11 cellular contexts compared by ENCODE assay signal in the genomic region with DNA sequence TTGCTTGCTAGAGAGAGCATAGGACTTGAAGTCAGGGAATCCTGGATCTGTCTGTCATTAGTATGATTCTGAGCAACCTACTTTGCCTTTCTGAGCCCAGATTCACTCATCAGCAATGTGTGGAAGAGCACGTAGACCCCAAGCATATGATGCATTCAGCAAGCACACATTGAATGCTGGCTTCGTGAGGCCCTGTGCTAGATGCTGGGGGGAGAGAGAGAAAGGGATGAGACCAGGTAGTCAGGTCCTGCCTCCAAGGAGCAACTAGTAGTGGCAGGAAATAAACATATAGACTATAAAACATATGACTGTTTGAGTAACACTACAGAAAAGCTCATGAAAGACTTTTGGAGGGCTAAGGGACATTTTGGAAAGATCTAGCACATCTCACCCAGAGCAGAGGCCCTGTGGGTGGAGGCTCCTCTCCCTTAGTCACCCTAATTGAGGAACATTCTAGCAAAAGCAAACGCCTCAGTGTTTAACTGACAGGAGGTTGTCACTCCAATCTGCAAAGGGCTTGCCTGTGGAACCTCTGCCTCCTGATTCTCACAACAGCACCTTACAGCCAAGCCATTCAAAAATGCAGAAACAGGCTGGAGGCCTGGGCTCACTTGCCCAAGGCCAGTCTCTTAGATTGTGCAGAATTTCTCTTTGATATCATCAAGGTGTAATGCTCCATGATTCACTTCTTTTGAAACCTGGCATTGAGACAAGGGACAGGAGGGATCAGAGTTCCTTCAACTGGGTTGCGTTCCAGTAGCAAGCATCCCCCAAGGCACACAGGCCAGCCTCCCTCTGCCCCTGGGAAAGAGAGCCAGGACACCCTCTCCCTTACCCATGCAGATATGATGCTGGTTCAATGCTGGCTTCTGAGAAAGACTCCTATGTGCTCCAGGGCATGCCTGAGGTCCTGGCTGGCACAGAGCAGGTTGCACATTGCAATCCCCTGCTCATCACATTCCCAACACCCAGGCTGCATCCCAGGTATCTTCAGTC. TPM values are rescaled to one million over a fixed set of nuclear protein-coding genes. Genes with fewer than 3 reads are reported as not detected.
DNase-seq lines count a peak whose midpoint lies in the region; ATAC-seq and TF ChIP-seq lines count a peak whose summit lies in the region.
"Had no signal": no experiment of that assay in that cellular context is flagged by ENCODE, and none has a peak within 500 bp of the region (broad histone marks: within the 10 kb centered on the region; RNA-seq: fewer than 3 reads in every experiment).

No MANE protein-coding gene starts in this region.

- DNase-seq in stimulated activated CD4-positive, alpha-beta T cell treated with anti-CD3 and anti-CD28 coated beads, Interleukin-1b, Interleukin-23, amount 100 ng/mL, for 48 hours, result peak; percentile 45
- DNase-seq in stimulated activated CD4-positive, alpha-beta T cell treated with anti-CD3 and anti-CD28 coated beads, Interleukin-2, amount 100 ng/mL, for 48 hours, result no peak
- peak; percentile 34 to 41 for DNase-seq in activated T-cell treated with anti-CD3 and anti-CD28 coated beads, Interleukin-2, amount 50 U/mL, for 48 hours
- DNase-seq in left lung (no peak), OCI-M2 (lab: John Stamatoyannopoulos, UW; ENCODE audit: unreplicated experiment) (no peak), GM13977 (ENCODE audit: low spot score) (no peak), NCI-H2107 (lab: John Stamatoyannopoulos, UW) (no peak), DMS53 (lab: John Stamatoyannopoulos, UW) (no peak)
- DNase-seq: NCI-H1105 treated with DMSO at 0.1 percent for 48 hours had no signal

- no peaks in the 10 kb centered on the region for H3K27me3 ChIP-seq in left lung
- H3K27me3 ChIP-seq: neural progenitor cell had no signal

- no peaks in the 10 kb centered on the region for H3K9me3 ChIP-seq in left lung

- H3K4me3 ChIP-seq in left lung, result peak overlapping the region in 1 of 2 donors; percentile 48
- H3K4me3 ChIP-seq: neural progenitor cell had no signal

- TF ChIP-seq CTCF in left lung (IDR thresholded peaks at IDR 0.05) (no peak), GM13977 (IDR thresholded peaks at IDR 0.05; ENCODE audit: extremely low read depth, insufficient read depth, missing control alignments) (no peak)

- peaks cover 8 to 98% of the 10 kb centered on the region in 2 donors for H3K4me1 ChIP-seq in left lung

- peak overlapping the region; percentile 81 to 85 for H3K27ac ChIP-seq in left lung
- H3K27ac ChIP-seq: C4-2B, neural progenitor cell had no signal

- ATAC-seq in left lung, result peak; percentile 14

- peaks cover 0 to 24% of the 10 kb centered on the region in 2 donors for H3K36me3 ChIP-seq in left lung
- H3K36me3 ChIP-seq: neural progenitor cell had no signal

- intact Hi-C loops in left lung (cut with DNase I), result no loop called here

- in situ Hi-C loops in GM13977 (cut with MboI; ENCODE audit: low pct_unique_long_range_greater_than_20kb, low sequenced_read_pairs, unreplicated experiment), result loop anchor here (25.0 kb wide), 2 partner anchors 311 to 639 kb away; a partner anchor contains a TSS

RNA-seq across cellular contexts. Expression of a gene that starts 26.1 kb away (rescaled TPM):
- 1 to 10 TPM; 5.2 to 6.0 TPM for total RNA-seq in left lung

Comparison
In these comparisons a context has a peak if more than half of its experiments do, and no peak if none do; other contexts are left out.
1. DNase-seq: peak in stimulated activated CD4-positive, alpha-beta T cell treated with anti-CD3 and anti-CD28 coated beads, Interleukin-1b, Interleukin-23, amount 100 ng/mL, for 48 hours (single experiment) and activated T-cell treated with anti-CD3 and anti-CD28 coated beads, Interleukin-2, amount 50 U/mL, for 48 hours (2 of 2); none in stimulated activated CD4-positive, alpha-beta T cell treated with anti-CD3 and anti-CD28 coated beads, Interleukin-2, amount 100 ng/mL, for 48 hours (0 of 2), left lung (0 of 2), OCI-M2 (single experiment), GM13977 (single experiment), NCI-H2107 (single experiment) and DMS53 (single experiment).